8 cellular contexts compared by ENCODE assay signal in genomic region chr10:35635576-35635975, GRCh38. TPM values are rescaled to one million over a fixed set of nuclear protein-coding genes. Genes with fewer than 3 reads are reported as not detected.
DNase-seq lines count a peak whose midpoint lies in the region; ATAC-seq and TF ChIP-seq lines count a peak whose summit lies in the region.

No MANE protein-coding gene starts in this region.

- TF ChIP-seq CTCF in LNCaP clone FGC (IDR thresholded peaks at IDR 0.05; ENCODE audit: control insufficient read depth, extremely low read depth, insufficient read depth) = peak; percentile 85

- no peak overlapping the region for H3K4me3 ChIP-seq in LNCaP clone FGC (ENCODE audit: low read depth, low read length)

- ATAC-seq in GM21723 (IDR thresholded peaks at IDR 0.05; ENCODE audit: unreplicated experiment) (peak; percentile 83), left lobe of liver (peak; percentile 93)

- DNase-seq in NCI-H524 (lab: John Stamatoyannopoulos, UW) (peak; percentile 57 to 68), NCI-H524 treated with DMSO at 0.1 percent for 48 hours (lab: John Stamatoyannopoulos, UW) (no peak), LNCaP clone FGC (ENCODE audit: low read depth) (peak; percentile 45), SK-N-DZ (ENCODE audit: low spot score) (peak; percentile 57), cerebellar cortex (ENCODE audit: low spot score) (peak; percentile 64), left lobe of liver (ENCODE audit: low spot score) (no peak), superior temporal gyrus (ENCODE audit: extremely low spot score) (peak; percentile 94)

RNA-seq across cellular contexts. Expression of gene FZD8, which starts 6.5 kb away (rescaled TPM):
- polyA plus RNA-seq in SK-N-DZ (2014; cell fraction: cytosol; rRNA removed) = 1.1 and 1.3 TPM in 2 replicates
- polyA plus RNA-seq in SK-N-DZ (2014; cell fraction: nucleus; rRNA removed) = 0.28 and 0.52 TPM in 2 replicates
- 5.7 TPM for total RNA-seq in left lobe of liver

RNA-seq across cellular contexts. Expression of gene GJD4, which starts 30.4 kb away (rescaled TPM):
- polyA plus RNA-seq in SK-N-DZ (2014; cell fraction: cytosol; rRNA removed) = 0.18 TPM in 1 of 2 replicates, not detected in the other
- polyA plus RNA-seq in SK-N-DZ (2014; cell fraction: nucleus; rRNA removed) = not detected in 2 replicates
- total RNA-seq in left lobe of liver = not detected

Comparison
In these comparisons a context has a peak if more than half of its experiments do, and no peak if none do; other contexts are left out.
1. DNase-seq: peak in NCI-H524 (2 of 2), LNCaP clone FGC (single experiment), SK-N-DZ (single experiment), cerebellar cortex (single experiment) and superior temporal gyrus (single experiment); none in NCI-H524 treated with DMSO at 0.1 percent for 48 hours (single experiment) and left lobe of liver (single experiment).